ENCODE assay signal across 2 cellular contexts in genomic region chr10:70558871-70559810, GRCh38.
TF ChIP-seq lines count a peak whose summit lies in the region.

No MANE protein-coding gene starts in this region.

TF ChIP-seq in IMR-90, 13 proteins besides CTCF, POLR2A, EP300 and RAD21:
- TF ChIP-seq ELK1 (IDR thresholded peaks at IDR 0.05; ENCODE audit: borderline replicate concordance, low read depth, low read length) (no peak), SMC3 (IDR thresholded peaks at IDR 0.05; ENCODE audit: low read depth, low read length) (peak; percentile 74)

TF ChIP-seq in HepG2, 621 proteins besides CTCF, POLR2A, EP300 and RAD21:
- TF ChIP-seq GABPB1 (CRISPR knock-in tag; IDR thresholded peaks at IDR 0.05) (no peak), FOXO1 (CRISPR knock-in tag; IDR thresholded peaks at IDR 0.05) (no peak), HNF4A (CRISPR knock-in tag; IDR thresholded peaks at IDR 0.05) (no peak), ZZZ3 (CRISPR knock-in tag; IDR thresholded peaks at IDR 0.05; ENCODE audit: borderline replicate concordance) (no peak), RAD51 (IDR thresholded peaks at IDR 0.05; ENCODE audit: borderline replicate concordance) (no peak), MAFK (conservative IDR thresholded peaks at IDR 0.05 in 1 of 2, IDR thresholded peaks at IDR 0.05 in 1 of 2; ENCODE audit: low read length in 2 of 2) (no peak), ZNF329 (CRISPR knock-in tag; IDR thresholded peaks at IDR 0.05; ENCODE audit: low read depth) (no peak), SOX6 (IDR thresholded peaks at IDR 0.05) (no peak), SOX6 (CRISPR knock-in tag; IDR thresholded peaks at IDR 0.05) (0 out of 2 replicates have a peak, but pooled peaks have one; percentile 9), BATF2 (CRISPR knock-in tag; IDR thresholded peaks at IDR 0.05) (no peak), ZNF784 (CRISPR knock-in tag; IDR thresholded peaks at IDR 0.05; ENCODE audit: borderline replicate concordance) (no peak), HOMEZ (CRISPR knock-in tag; IDR thresholded peaks at IDR 0.05; ENCODE audit: low read depth) (no peak), SMC3 (IDR thresholded peaks at IDR 0.05; ENCODE audit: low read length) (peak; percentile 66), LCORL (IDR thresholded peaks at IDR 0.05) (no peak), LCORL (CRISPR knock-in tag; IDR thresholded peaks at IDR 0.05) (no peak), MAF1 (CRISPR knock-in tag; IDR thresholded peaks at IDR 0.05; ENCODE audit: borderline replicate concordance) (no peak), ZNF644 (CRISPR knock-in tag; IDR thresholded peaks at IDR 0.05; ENCODE audit: low read depth) (no peak), ZNF281 (CRISPR knock-in tag; IDR thresholded peaks at IDR 0.05; ENCODE audit: borderline replicate concordance) (no peak), PTBP1 (IDR thresholded peaks at IDR 0.05; ENCODE audit: low read depth, low read length, poor library complexity, severe bottlenecking) (no peak), ZNF230 (CRISPR knock-in tag; IDR thresholded peaks at IDR 0.05) (no peak), ZNF691 (CRISPR knock-in tag; IDR thresholded peaks at IDR 0.05; ENCODE audit: borderline replicate concordance, low read depth) (no peak), CSRNP1 (CRISPR knock-in tag; IDR thresholded peaks at IDR 0.05) (0 out of 2 replicates have a peak, but pooled peaks have one; percentile 24), ZNF33A (CRISPR knock-in tag; IDR thresholded peaks at IDR 0.05; ENCODE audit: borderline replicate concordance) (no peak), ZBTB21 (CRISPR knock-in tag; IDR thresholded peaks at IDR 0.05) (no peak), CEBPZ (IDR thresholded peaks at IDR 0.05; ENCODE audit: low read length) (no peak), RELA (CRISPR knock-in tag; IDR thresholded peaks at IDR 0.05) (no peak), BORCS8-MEF2B (CRISPR knock-in tag; IDR thresholded peaks at IDR 0.05) (no peak), XRCC5 (optimal IDR thresholded peaks at IDR 0.05; ENCODE audit: low read length) (peak; percentile 29), RXRB (CRISPR knock-in tag; IDR thresholded peaks at IDR 0.05; ENCODE audit: borderline replicate concordance) (no peak), ZNF749 (CRISPR knock-in tag; IDR thresholded peaks at IDR 0.05; ENCODE audit: borderline replicate concordance) (no peak), STAG1 (CRISPR knock-in tag; IDR thresholded peaks at IDR 0.05) (peak; percentile 27; the same call in 1 of the 2 replicates), TBX3 (IDR thresholded peaks at IDR 0.05; ENCODE audit: borderline replicate concordance) (no peak), GFI1 (CRISPR knock-in tag; IDR thresholded peaks at IDR 0.05; ENCODE audit: borderline replicate concordance) (no peak)
TF ChIP-seq in HepG2: peak in this region for 5.
